ENCODE assay signal across 8 cellular contexts in genomic region chr11:18171377-18172000, GRCh38. TPM values are rescaled to one million over a fixed set of nuclear protein-coding genes. Genes with fewer than 3 reads are reported as not detected.
A peak's percentile ranks its signal among the peaks of the same experiment; 100 is the strongest.
DNase-seq lines count a peak whose midpoint lies in the region; ATAC-seq and TF ChIP-seq lines count a peak whose summit lies in the region.

No MANE protein-coding gene starts in this region.

- no peak overlapping the region for H3K27ac ChIP-seq in cardiac muscle cell

- TF ChIP-seq CTCF in cardiac muscle cell (IDR thresholded peaks at IDR 0.05; ENCODE audit: low read depth, low read length) (peak; percentile 65), cardiac fibroblast (IDR thresholded peaks at IDR 0.05; ENCODE audit: low read depth, low read length) (peak; percentile 87)

- intact Hi-C loops in cardiac septum (cut with DNase I) = no loop called here

- no peaks in the 10 kb centered on the region for H3K36me3 ChIP-seq in cardiac muscle cell

- no peak for ATAC-seq in HG03354 (IDR thresholded peaks at IDR 0.05; ENCODE audit: poor library complexity, severe bottlenecking, unreplicated experiment)

- DNase-seq in cardiac muscle cell (ENCODE audit: low read depth in 1 of 2, low spot score in 1 of 2) (peak; percentile 47 to 59), cardiac septum (ENCODE audit: low spot score) (no peak), NCI-H146 (lab: John Stamatoyannopoulos, UW) (peak; percentile 15), cardiac fibroblast (ENCODE audit: low read depth in 2 of 2) (peak; percentile 15 to 55), pons (ENCODE audit: low spot score) (peak; percentile 28), NOMO-1 treated with DMSO at 0.1 percent for 48 hours (lab: John Stamatoyannopoulos, UW; ENCODE audit: unreplicated experiment) (no peak)
- DNase-seq in activated CD4-positive, alpha-beta T cell treated with anti-CD3 and anti-CD28 coated beads, Interleukin-2, amount 50 U/mL, for 4 hours = no peak

- H3K27me3 ChIP-seq in cardiac muscle cell = peaks cover 28% of the 10 kb centered on the region

- H3K4me3 ChIP-seq in cardiac muscle cell = no peak overlapping the region
- H3K4me3 ChIP-seq in cardiac fibroblast (replicated peaks in 1 of 2; ENCODE audit: low read depth in 2 of 2, low read length in 2 of 2) = no peak overlapping the region

- no peaks in the 10 kb centered on the region for H3K4me1 ChIP-seq in cardiac muscle cell (ENCODE audit: low read depth)

- no peaks in the 10 kb centered on the region for H3K9me3 ChIP-seq in cardiac muscle cell (ENCODE audit: low read depth)

RNA-seq across cellular contexts. Expression of gene MRGPRX4, which starts 1.1 kb away (rescaled TPM):
- total RNA-seq in cardiac muscle cell (not detected in 2 replicates), cardiac septum (not detected)
- polyA plus RNA-seq in cardiac muscle cell = not detected in 2 replicates

RNA-seq across cellular contexts. Expression of gene MRGPRX3, which starts 39.1 kb away (rescaled TPM):
- total RNA-seq in cardiac muscle cell (not detected in 2 replicates), cardiac septum (not detected)
- polyA plus RNA-seq in cardiac muscle cell = not detected in 2 replicates

Comparison
In these comparisons a context has a peak if more than half of its experiments do, and no peak if none do; other contexts are left out.
1. DNase-seq: peak in cardiac muscle cell (2 of 2), NCI-H146 (single experiment), cardiac fibroblast (2 of 2) and pons (single experiment); none in cardiac septum (single experiment), activated CD4-positive, alpha-beta T cell treated with anti-CD3 and anti-CD28 coated beads, Interleukin-2, amount 50 U/mL, for 4 hours (0 of 2) and NOMO-1 treated with DMSO at 0.1 percent for 48 hours (single experiment).